8 cellular contexts compared by ENCODE assay signal in genomic region chr1:211830055-211830329, GRCh38. TPM values are rescaled to one million over a fixed set of nuclear protein-coding genes. Genes with fewer than 3 reads are reported as not detected.
DNase-seq lines count a peak whose midpoint lies in the region; ATAC-seq and TF ChIP-seq lines count a peak whose summit lies in the region.

No MANE protein-coding gene starts in this region.

- intact Hi-C loops in ascending aorta (cut with DNase I): loop anchor here (5.0 to 10.0 kb wide), 2 partner anchors 457 to 625 kb away; partner anchors contain the start of gene PPP2R5A

- TF ChIP-seq EP300 in Ishikawa (IDR thresholded peaks at IDR 0.05; ENCODE audit: borderline replicate concordance): no peak

- peaks cover 0 to 9% of the 10 kb centered on the region in 2 donors for H3K4me1 ChIP-seq in ascending aorta
- H3K4me1 ChIP-seq in liver (ENCODE audit: control insufficient read depth in 4 of 4, insufficient read depth in 4 of 4, low read length in 3 of 4): peaks cover 7 to 19% (median 14%) of the 10 kb centered on the region in 4 donors
- H3K4me1 ChIP-seq in stomach smooth muscle (ENCODE audit: control insufficient read depth, insufficient read depth, low read length): peaks cover 7% of the 10 kb centered on the region

- H3K27me3 ChIP-seq in ascending aorta (no peaks in the 10 kb centered on the region), liver (ENCODE audit: control insufficient read depth in 4 of 4, insufficient read depth in 4 of 4, low read length in 3 of 4) (no peaks in the 10 kb centered on the region), stomach smooth muscle (ENCODE audit: control insufficient read depth in 1 of 2, insufficient read depth in 2 of 2, low read length in 2 of 2) (no peaks in the 10 kb centered on the region)

- no peak for TF ChIP-seq CTCF in 22Rv1 (IDR thresholded peaks at IDR 0.05)
- no peak for TF ChIP-seq CTCF in ascending aorta (IDR thresholded peaks at IDR 0.05)
- TF ChIP-seq CTCF in liver (IDR thresholded peaks at IDR 0.05; ENCODE audit: low read depth, low read length, missing input control): no peak

- peak overlapping the region; percentile 54 for H3K27ac ChIP-seq in 22Rv1
- H3K27ac ChIP-seq in ascending aorta: peak overlapping the region; percentile 92 to 96
- peak overlapping the region; percentile 84 to 92 for H3K27ac ChIP-seq in liver (ENCODE audit: low read depth in 1 of 2, low read length in 2 of 2)
- no peak overlapping the region for H3K27ac ChIP-seq in stomach smooth muscle (ENCODE audit: low read length)

- ATAC-seq in GM19328 (IDR thresholded peaks at IDR 0.05; ENCODE audit: unreplicated experiment): peak; percentile 15

- TF ChIP-seq RAD21 in Ishikawa (IDR thresholded peaks at IDR 0.05; ENCODE audit: low read depth) (no peak), liver (IDR thresholded peaks at IDR 0.05) (no peak)

- H3K9ac ChIP-seq in liver (ENCODE audit: low read depth in 1 of 2, low read length in 2 of 2) (peak overlapping the region; percentile 74 to 86), stomach smooth muscle (ENCODE audit: low read length in 2 of 2) (peak overlapping the region; percentile 75 to 79)

- H3K36me3 ChIP-seq in ascending aorta (no peaks in the 10 kb centered on the region), liver (ENCODE audit: control insufficient read depth in 4 of 4, insufficient read depth in 3 of 4, low read depth in 1 of 4, low read length in 3 of 4) (peaks cover 0 to 6% (median 0%) of the 10 kb centered on the region in 4 donors), stomach smooth muscle (ENCODE audit: control insufficient read depth in 2 of 2, insufficient read depth in 2 of 2, low read length in 2 of 2) (no peaks in the 10 kb centered on the region)

- H3K4me3 ChIP-seq in ascending aorta (peak overlapping the region; percentile 99 to 100), liver (ENCODE audit: low read depth in 1 of 3, low read length in 3 of 3) (peak overlapping the region; percentile 73 to 98 (median 91)), stomach smooth muscle (ENCODE audit: low read length in 2 of 2) (peak overlapping the region; percentile 47 to 82)

- DNase-seq in ascending aorta (ENCODE audit: low spot score in 2 of 2) (no peak), NCI-H2227 (lab: John Stamatoyannopoulos, UW; ENCODE audit: unreplicated experiment) (no peak), HK-2 (ENCODE audit: unreplicated experiment) (no peak)

- H3K9me3 ChIP-seq in ascending aorta (no peaks in the 10 kb centered on the region), liver (ENCODE audit: control insufficient read depth in 4 of 4, low read length in 3 of 4) (no peaks in the 10 kb centered on the region), stomach smooth muscle (ENCODE audit: control insufficient read depth in 2 of 2, low read length in 2 of 2) (no peaks in the 10 kb centered on the region)

- under 1% methylated on average over 45 of the region's 45 CpGs for WGBS in liver

TF ChIP-seq in Ishikawa, 13 proteins besides CTCF, POLR2A, EP300 and RAD21:
- TF ChIP-seq FOXM1 (IDR thresholded peaks at IDR 0.05; ENCODE audit: borderline replicate concordance, low read depth) (no peak), REST (IDR thresholded peaks at IDR 0.05; ENCODE audit: low read depth) (no peak), ZBTB7A (IDR thresholded peaks at IDR 0.05; ENCODE audit: low read depth) (0 out of 2 replicates have a peak, but pooled peaks have one; percentile 3)
TF ChIP-seq in Ishikawa: peak in this region for 1.

TF ChIP-seq in liver, 16 proteins besides CTCF, POLR2A, EP300 and RAD21:
- no peak for TF ChIP-seq NR2F2 (IDR thresholded peaks at IDR 0.05)
- no peak for TF ChIP-seq GABPA (IDR thresholded peaks at IDR 0.05 in 1 of 2, conservative IDR thresholded peaks at IDR 0.05 in 1 of 2)
- TF ChIP-seq RXRA (IDR thresholded peaks at IDR 0.05): no peak
- TF ChIP-seq ATF3 (IDR thresholded peaks at IDR 0.05): no peak
- no peak for TF ChIP-seq FOXA1 (IDR thresholded peaks at IDR 0.05)
- TF ChIP-seq, protein P1, sequence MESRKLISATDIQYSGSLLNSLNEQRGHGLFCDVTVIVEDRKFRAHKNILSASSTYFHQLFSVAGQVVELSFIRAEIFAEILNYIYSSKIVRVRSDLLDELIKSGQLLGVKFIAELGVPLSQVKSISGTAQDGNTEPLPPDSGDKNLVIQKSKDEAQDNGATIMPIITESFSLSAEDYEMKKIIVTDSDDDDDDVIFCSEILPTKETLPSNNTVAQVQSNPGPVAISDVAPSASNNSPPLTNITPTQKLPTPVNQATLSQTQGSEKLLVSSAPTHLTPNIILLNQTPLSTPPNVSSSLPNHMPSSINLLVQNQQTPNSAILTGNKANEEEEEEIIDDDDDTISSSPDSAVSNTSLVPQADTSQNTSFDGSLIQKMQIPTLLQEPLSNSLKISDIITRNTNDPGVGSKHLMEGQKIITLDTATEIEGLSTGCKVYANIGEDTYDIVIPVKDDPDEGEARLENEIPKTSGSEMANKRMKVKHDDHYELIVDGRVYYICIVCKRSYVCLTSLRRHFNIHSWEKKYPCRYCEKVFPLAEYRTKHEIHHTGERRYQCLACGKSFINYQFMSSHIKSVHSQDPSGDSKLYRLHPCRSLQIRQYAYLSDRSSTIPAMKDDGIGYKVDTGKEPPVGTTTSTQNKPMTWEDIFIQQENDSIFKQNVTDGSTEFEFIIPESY (IDR thresholded peaks at IDR 0.05): no peak
- no peak for TF ChIP-seq REST (IDR thresholded peaks at IDR 0.05)
- TF ChIP-seq TAF1 (conservative IDR thresholded peaks at IDR 0.05): no peak
- no peak for TF ChIP-seq JUND (IDR thresholded peaks at IDR 0.05)

RNA-seq across cellular contexts. Expression of gene LPGAT1, which starts 0.6 kb away (rescaled TPM):
- total RNA-seq in ascending aorta (17.1 TPM), liver (10 to 100 TPM; 48.7 to 53.8 TPM)
- 10 to 100 TPM; 11.6 to 15.7 TPM for polyA plus RNA-seq in liver
